In the genomic region with DNA sequence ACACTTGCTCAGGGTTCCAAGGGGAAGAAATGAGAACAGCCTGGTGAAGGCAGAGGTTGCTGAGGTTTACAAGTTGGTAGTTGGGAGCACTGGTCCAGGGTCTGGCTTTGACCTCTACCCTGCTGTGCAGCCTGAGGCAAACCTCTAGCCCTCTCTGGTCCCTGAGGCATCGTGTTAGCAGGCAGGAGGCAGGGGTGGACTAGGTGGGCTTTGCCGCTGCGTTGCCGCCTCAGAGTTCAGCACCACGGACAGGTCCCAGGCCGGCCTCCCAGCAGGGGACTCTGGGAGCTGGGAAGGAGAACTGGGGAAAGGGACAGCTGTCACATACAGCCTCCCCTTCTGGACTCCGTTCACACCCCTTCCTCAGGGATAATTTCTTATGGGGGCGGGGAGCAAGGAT, we compare ENCODE assay signal across 9 cellular contexts. TPM values are rescaled to one million over a fixed set of nuclear protein-coding genes. Genes with fewer than 3 reads are reported as not detected.
A peak's percentile ranks its signal among the peaks of the same experiment; 100 is the strongest.
DNase-seq lines count a peak whose midpoint lies in the region; TF ChIP-seq lines count a peak whose summit lies in the region.
"Had no signal": no experiment of that assay in that cellular context is flagged by ENCODE, and none has a peak within 500 bp of the region (broad histone marks: within the 10 kb centered on the region; RNA-seq: fewer than 3 reads in every experiment).

No MANE protein-coding gene starts in this region.

- in situ Hi-C loops in SK-MEL-5 (cut with HindIII; ENCODE audit: low pct_unique_long_range_greater_than_20kb, low sequenced_read_pairs): no loop called here

- TF ChIP-seq CTCF in fibroblast of pulmonary artery (IDR thresholded peaks at IDR 0.05; ENCODE audit: low read length, missing control alignments): no peak

- DNase-seq in activated CD8-positive, alpha-beta memory T cell treated with anti-CD3 and anti-CD28 coated beads, Interleukin-2, amount 50 U/mL, for 48 hours: peak; percentile 71
- no peak for DNase-seq in activated CD8-positive, alpha-beta memory T cell treated with anti-CD3 and anti-CD28 coated beads for 24 hours
- DNase-seq in SK-MEL-5 (ENCODE audit: low read depth, low spot score) (peak; percentile 24), fibroblast of pulmonary artery (ENCODE audit: low read depth) (peak; percentile 56), NCI-H446 (lab: John Stamatoyannopoulos, UW) (no peak), DMS79 treated with DMSO at 0.1 percent for 48 hours (lab: John Stamatoyannopoulos, UW) (no peak)
- DNase-seq in stimulated activated CD4-positive, alpha-beta T cell treated with anti-CD3 and anti-CD28 coated beads, Interleukin-2, amount 100 ng/mL, for 24 hours: peak; percentile 43 to 44
- no peak for DNase-seq in effector CD4-positive, alpha-beta T cell

- H3K4me3 ChIP-seq in fibroblast of pulmonary artery (replicated peaks; ENCODE audit: low read depth, low read length): no peak overlapping the region

RNA-seq across cellular contexts. Expression of a gene that starts 3.1 kb away (rescaled TPM):
- total RNA-seq in SK-MEL-5 (2014; rRNA removed; shearing (Covaris generic)): not detected in 2 replicates
- 0.04 and 0.25 TPM in 2 replicates for polyA plus RNA-seq in SK-MEL-5 (2015; cell fraction: cytosol; rRNA removed)
- polyA plus RNA-seq in SK-MEL-5 (2015; cell fraction: nucleus; rRNA removed): not detected in 2 replicates
- total RNA-seq: B cell had no signal

RNA-seq across cellular contexts. Expression of a gene that starts 11.7 kb away (rescaled TPM):
- total RNA-seq in SK-MEL-5 (2014; rRNA removed; shearing (Covaris generic)): 20.4 and 23.7 TPM in 2 replicates
- polyA plus RNA-seq in SK-MEL-5 (2015; cell fraction: cytosol; rRNA removed): 24.1 and 26.4 TPM in 2 replicates
- 45.1 and 64.2 TPM in 2 replicates for polyA plus RNA-seq in SK-MEL-5 (2015; cell fraction: nucleus; rRNA removed)

RNA-seq across cellular contexts. Expression of a gene that starts 22.8 kb away (rescaled TPM):
- 47.3 and 62.0 TPM in 2 replicates for total RNA-seq in SK-MEL-5 (2014; rRNA removed; shearing (Covaris generic))
- 34.7 and 46.8 TPM in 2 replicates for polyA plus RNA-seq in SK-MEL-5 (2015; cell fraction: cytosol; rRNA removed)
- 71.0 and 106 TPM in 2 replicates for polyA plus RNA-seq in SK-MEL-5 (2015; cell fraction: nucleus; rRNA removed)

RNA-seq across cellular contexts. Expression of a gene that starts 22.9 kb away (rescaled TPM):
- 13.3 and 16.4 TPM in 2 replicates for total RNA-seq in SK-MEL-5 (2014; rRNA removed; shearing (Covaris generic))
- 31.6 and 46.9 TPM in 2 replicates for polyA plus RNA-seq in SK-MEL-5 (2015; cell fraction: cytosol; rRNA removed)
- polyA plus RNA-seq in SK-MEL-5 (2015; cell fraction: nucleus; rRNA removed): 41.2 and 44.8 TPM in 2 replicates

RNA-seq across cellular contexts. Expression of a gene that starts 44.8 kb away (rescaled TPM):
- total RNA-seq in SK-MEL-5 (2014; rRNA removed; shearing (Covaris generic)): not detected in 2 replicates
- 0.13 and 0.27 TPM in 2 replicates for polyA plus RNA-seq in SK-MEL-5 (2015; cell fraction: cytosol; rRNA removed)
- polyA plus RNA-seq in SK-MEL-5 (2015; cell fraction: nucleus; rRNA removed): 0.22 and 1.7 TPM in 2 replicates

Comparison
In these comparisons a context has a peak if more than half of its experiments do, and no peak if none do; other contexts are left out.
1. DNase-seq: peak in activated CD8-positive, alpha-beta memory T cell treated with anti-CD3 and anti-CD28 coated beads, Interleukin-2, amount 50 U/mL, for 48 hours (single experiment), SK-MEL-5 (single experiment), fibroblast of pulmonary artery (single experiment) and stimulated activated CD4-positive, alpha-beta T cell treated with anti-CD3 and anti-CD28 coated beads, Interleukin-2, amount 100 ng/mL, for 24 hours (2 of 2); none in activated CD8-positive, alpha-beta memory T cell treated with anti-CD3 and anti-CD28 coated beads for 24 hours (single experiment), effector CD4-positive, alpha-beta T cell (single experiment), NCI-H446 (0 of 2) and DMS79 treated with DMSO at 0.1 percent for 48 hours (single experiment).